ENCODE assay signal across 8 cellular contexts in genomic region chr22:31348009-31348337, GRCh38. TPM values are rescaled to one million over a fixed set of nuclear protein-coding genes. Genes with fewer than 3 reads are reported as not detected.
DNase-seq lines count a peak whose midpoint lies in the region; ATAC-seq and TF ChIP-seq lines count a peak whose summit lies in the region.
"Not testable (repeated sequence)": the region's sequence is repeated elsewhere in the genome, so short reads cannot be mapped to it uniquely, and the experiment has no call there.

No MANE protein-coding gene starts in this region.

- H3K9ac ChIP-seq in fibroblast of lung (ENCODE audit: insufficient read depth, low read length) = not testable (repeated sequence)

- peaks cover 28% of the 10 kb centered on the region for H3K4me1 ChIP-seq in CD8-positive, alpha-beta T cell (ENCODE audit: insufficient read depth, low read length)
- H3K4me1 ChIP-seq in fibroblast of lung (ENCODE audit: control insufficient read depth, extremely low read depth, insufficient read depth, low read length) = peaks cover 15% of the 10 kb centered on the region
- H3K4me1 ChIP-seq in lower lobe of right lung = peaks cover 29% of the 10 kb centered on the region
- peaks cover 25 to 35% (median 33%) of the 10 kb centered on the region in 4 donors for H3K4me1 ChIP-seq in transverse colon

- not testable (repeated sequence) for H3K79me2 ChIP-seq in fibroblast of lung (ENCODE audit: control insufficient read depth, insufficient read depth, low read length)

- H3K36me3 ChIP-seq in CD8-positive, alpha-beta T cell (ENCODE audit: insufficient read depth, low read length); brain microvascular endothelial cell (replicated peaks); fibroblast of lung (ENCODE audit: control insufficient read depth, insufficient read depth, low read length); lower lobe of right lung; transverse colon: not testable (repeated sequence)

- not testable (repeated sequence) for H3K27me3 Mint-ChIP-seq in CD8-positive, alpha-beta T cell (ENCODE audit: low read depth); activated CD4-positive, alpha-beta T cell treated with anti-CD3 and anti-CD28 coated beads, Interleukin-2, amount 10 ng/mL, durations not matched to agents 7 days and 5 days; progenitor cell of endocrine pancreas

- H3K4me2 ChIP-seq in fibroblast of lung (ENCODE audit: extremely low read depth, insufficient read depth, low read length) = peak overlapping the region; percentile 80

- peak overlapping the region; percentile 83 for H3K4me3 Mint-ChIP-seq in CD8-positive, alpha-beta T cell
- H3K4me3 Mint-ChIP-seq in activated CD4-positive, alpha-beta T cell treated with anti-CD3 and anti-CD28 coated beads, Interleukin-2, amount 10 ng/mL, durations not matched to agents 7 days and 5 days = peak overlapping the region; percentile 83
- peak overlapping the region; percentile 85 for H3K4me3 Mint-ChIP-seq in progenitor cell of endocrine pancreas (ENCODE audit: low read depth)

- peak overlapping the region; percentile 85 for H3K27ac Mint-ChIP-seq in CD8-positive, alpha-beta T cell
- H3K27ac Mint-ChIP-seq in activated CD4-positive, alpha-beta T cell treated with anti-CD3 and anti-CD28 coated beads, Interleukin-2, amount 10 ng/mL, durations not matched to agents 7 days and 5 days = peak overlapping the region; percentile 89
- H3K27ac Mint-ChIP-seq in progenitor cell of endocrine pancreas = peak overlapping the region; percentile 96

- not testable (repeated sequence) for TF ChIP-seq CTCF in CD8-positive, alpha-beta T cell (IDR thresholded peaks at IDR 0.05); LNCaP clone FGC (IDR thresholded peaks at IDR 0.05; ENCODE audit: control insufficient read depth, extremely low read depth, insufficient read depth); brain microvascular endothelial cell (IDR thresholded peaks at IDR 0.05; ENCODE audit: low read depth, low read length, missing control alignments); fibroblast of lung (conservative IDR thresholded peaks at IDR 0.05 in 1 of 2, IDR thresholded peaks at IDR 0.05 in 1 of 2; ENCODE audit: low read depth in 1 of 2, low read length in 2 of 2); lower lobe of right lung (IDR thresholded peaks at IDR 0.05); progenitor cell of endocrine pancreas (IDR thresholded peaks at IDR 0.05; ENCODE audit: unreplicated experiment); transverse colon (IDR thresholded peaks at IDR 0.05)

- not testable (repeated sequence) for H3K9me3 ChIP-seq in CD8-positive, alpha-beta T cell (ENCODE audit: low read length); fibroblast of lung (ENCODE audit: control insufficient read depth, insufficient read depth, low read depth, low read length); lower lobe of right lung; transverse colon

- peak overlapping the region; percentile 61 for H3K4me3 ChIP-seq in CD8-positive, alpha-beta T cell (ENCODE audit: low read depth, low read length)
- peak overlapping the region; percentile 58 for H3K4me3 ChIP-seq in LNCaP clone FGC (ENCODE audit: low read depth, low read length)
- peak overlapping the region; percentile 70 for H3K4me3 ChIP-seq in brain microvascular endothelial cell (ENCODE audit: low read depth, low read length)
- peak overlapping the region in 2 of 4 experiments; percentile 66 to 69 for H3K4me3 ChIP-seq in fibroblast of lung (replicated peaks in 1 of 4; ENCODE audit: control extremely low read depth in 1 of 4, insufficient read depth in 1 of 4, low read depth in 3 of 4, low read length in 4 of 4)
- peak overlapping the region; percentile 80 for H3K4me3 ChIP-seq in lower lobe of right lung
- peak overlapping the region in 3 of 4 donors; percentile 44 to 69 (median 61) for H3K4me3 ChIP-seq in transverse colon

- not testable (repeated sequence) for DNase-seq in CD8-positive, alpha-beta T cell; LNCaP clone FGC (ENCODE audit: low read depth); activated CD4-positive, alpha-beta T cell treated with anti-CD3 and anti-CD28 coated beads, Interleukin-2, amount 10 ng/mL, durations not matched to agents 7 days and 5 days; brain microvascular endothelial cell; fibroblast of lung (ENCODE audit: low read depth in 2 of 2); lower lobe of right lung; progenitor cell of endocrine pancreas (ENCODE audit: low spot score, unreplicated experiment); transverse colon

- peaks cover 30% of the 10 kb centered on the region for H3K4me1 Mint-ChIP-seq in CD8-positive, alpha-beta T cell (ENCODE audit: low read depth)
- H3K4me1 Mint-ChIP-seq in activated CD4-positive, alpha-beta T cell treated with anti-CD3 and anti-CD28 coated beads, Interleukin-2, amount 10 ng/mL, durations not matched to agents 7 days and 5 days = peaks cover 34% of the 10 kb centered on the region
- H3K4me1 Mint-ChIP-seq in progenitor cell of endocrine pancreas (ENCODE audit: low read depth) = peaks cover 26% of the 10 kb centered on the region

- TF ChIP-seq EP300 in transverse colon (IDR thresholded peaks at IDR 0.05; ENCODE audit: low read depth) = not testable (repeated sequence)

- peak overlapping the region; percentile 38 for H3K27ac ChIP-seq in CD8-positive, alpha-beta T cell (ENCODE audit: low read depth, low read length)
- H3K27ac ChIP-seq in brain microvascular endothelial cell; fibroblast of lung (ENCODE audit: insufficient read depth, low read length): not testable (repeated sequence)
- peak overlapping the region; percentile 92 for H3K27ac ChIP-seq in lower lobe of right lung
- peak overlapping the region; percentile 87 to 95 (median 91) for H3K27ac ChIP-seq in transverse colon

- peaks cover 19% of the 10 kb centered on the region for H3K36me3 Mint-ChIP-seq in CD8-positive, alpha-beta T cell
- peaks cover 20% of the 10 kb centered on the region for H3K36me3 Mint-ChIP-seq in activated CD4-positive, alpha-beta T cell treated with anti-CD3 and anti-CD28 coated beads, Interleukin-2, amount 10 ng/mL, durations not matched to agents 7 days and 5 days (ENCODE audit: low read depth)
- H3K36me3 Mint-ChIP-seq in progenitor cell of endocrine pancreas (ENCODE audit: insufficient read depth) = not testable (repeated sequence)

- not testable (repeated sequence) for TF ChIP-seq POLR2A in transverse colon (IDR thresholded peaks at IDR 0.05)

- H3K27me3 ChIP-seq in CD8-positive, alpha-beta T cell (ENCODE audit: insufficient read depth, low read length); brain microvascular endothelial cell (replicated peaks); fibroblast of lung (ENCODE audit: control insufficient read depth, insufficient read depth, low read length); lower lobe of right lung (ENCODE audit: low read depth); transverse colon: not testable (repeated sequence)

- not testable (repeated sequence) for H4K20me1 ChIP-seq in fibroblast of lung (ENCODE audit: control insufficient read depth, extremely low read depth, insufficient read depth, low read length)

- POLR2A ChIA-PET in CD8-positive, alpha-beta T cell (lab: Charles Lee) = interaction anchor here (0.7 to 6.4 kb wide), 4 partner anchors 51 to 121 kb away, joined by 3 to 122 read pairs (median 11); partner anchors contain the start of gene PIK3IP1
- POLR2A ChIA-PET in activated CD4-positive, alpha-beta T cell treated with anti-CD3 and anti-CD28 coated beads, Interleukin-2, amount 10 ng/mL, durations not matched to agents 7 days and 5 days (lab: Charles Lee) = interaction anchor here (0.6 kb wide), 1 partner anchor 404 kb away, joined by 4 read pairs; no protein-coding TSS in a partner anchor

- ATAC-seq in CD8-positive, alpha-beta T cell; lower lobe of right lung: not testable (repeated sequence)

- H3K9me3 Mint-ChIP-seq in CD8-positive, alpha-beta T cell; activated CD4-positive, alpha-beta T cell treated with anti-CD3 and anti-CD28 coated beads, Interleukin-2, amount 10 ng/mL, durations not matched to agents 7 days and 5 days; progenitor cell of endocrine pancreas (ENCODE audit: low read depth): not testable (repeated sequence)

- WGBS in transverse colon (ENCODE audit: low coverage in 1 of 2), 2 donors = 40 to 64% methylated on average over 1 to 16 of the region's 16 CpGs

- not testable (repeated sequence) for H2AFZ ChIP-seq in fibroblast of lung (ENCODE audit: low read length)

- intact Hi-C loops in CD8-positive, alpha-beta T cell (cut with DNase I, micrococcal nuclease) = loop anchor here (5.0 to 10.0 kb wide), 6 partner anchors 597 to 1766 kb away; partner anchors contain the start of genes YWHAH (in 2 of the 2), ASCC2 (in 1 of the 2), NF2 (in 1 of the 2) and NIPSNAP1 (in 1 of the 2)
- intact Hi-C loops in lower lobe of right lung (cut with DNase I); transverse colon (cut with DNase I; ENCODE audit: low total_unique reads): not testable (repeated sequence)

- CTCF ChIA-PET in CD8-positive, alpha-beta T cell (lab: Charles Lee) = interaction anchor here (1.1 kb wide), 1 partner anchor 30 kb away, joined by 3 read pairs; no protein-coding TSS in a partner anchor
- CTCF ChIA-PET in activated CD4-positive, alpha-beta T cell treated with anti-CD3 and anti-CD28 coated beads, Interleukin-2, amount 10 ng/mL, durations not matched to agents 7 days and 5 days (lab: Charles Lee) = interaction anchor here (1.0 to 3.1 kb wide), 2 partner anchors 10 to 144 kb away, joined by 3 to 18 read pairs; no protein-coding TSS in a partner anchor

- in situ Hi-C loops in brain microvascular endothelial cell (cut with HindIII; ENCODE audit: low pct_ligation_motif_present, low sequenced_read_pairs) = not testable (repeated sequence)
- in situ Hi-C loops in transverse colon (cut with MboI; ENCODE audit: low pct_ligation_motif_present in 1 of 4, low pct_unique_long_range_greater_than_20kb in 1 of 4, low sequenced_read_pairs in 3 of 4) = loop anchor here in 1 of 4 donors (25.0 kb wide), 1 partner anchor 89 kb away; no protein-coding TSS in a partner anchor

RNA-seq across cellular contexts. Expression of gene PATZ1, which starts 1.8 kb away (rescaled TPM):
- 10 to 100 TPM; 57.8 to 61.3 TPM for total RNA-seq in CD8-positive, alpha-beta T cell
- total RNA-seq in activated CD4-positive, alpha-beta T cell treated with anti-CD3 and anti-CD28 coated beads, Interleukin-2, amount 10 ng/mL, durations not matched to agents 7 days and 5 days = 10 to 100 TPM; 31.6 to 32.7 TPM
- total RNA-seq in fibroblast of lung = 14.4 and 15.9 TPM in 2 replicates
- polyA plus RNA-seq in fibroblast of lung = 6.1 and 6.7 TPM in 2 replicates
- 9.2 and 11.5 TPM in 2 replicates for polyA plus RNA-seq in fibroblast of lung (2012)
- 18.4 and 23.1 TPM in 2 replicates for polyA minus RNA-seq in fibroblast of lung (ENCODE audit: low replicate concordance)
- total RNA-seq in lower lobe of right lung = 25.8 TPM
- 88.8 and 93.6 TPM in 2 replicates for total RNA-seq in progenitor cell of endocrine pancreas
- 10 to 100 TPM in 2 of 4 donors, 1 to 10 TPM in 2; 3.6 to 12.2 (median 8.7) TPM for total RNA-seq in transverse colon

RNA-seq across cellular contexts. Expression of gene DRG1, which starts 51.4 kb away (rescaled TPM):
- 10 to 100 TPM; 55.9 to 63.3 TPM for total RNA-seq in CD8-positive, alpha-beta T cell
- total RNA-seq in activated CD4-positive, alpha-beta T cell treated with anti-CD3 and anti-CD28 coated beads, Interleukin-2, amount 10 ng/mL, durations not matched to agents 7 days and 5 days = 10 to 100 TPM; 81.0 to 83.5 TPM
- total RNA-seq in fibroblast of lung (73.2 and 78.8 TPM in 2 replicates), lower lobe of right lung (44.5 TPM), progenitor cell of endocrine pancreas (69.0 and 69.1 TPM in 2 replicates), transverse colon (10 to 100 TPM in 3 of 4 donors, 1 to 10 TPM in 1; 4.6 to 39.2 (median 26.3) TPM)
- polyA plus RNA-seq in fibroblast of lung = 76.4 and 91.9 TPM in 2 replicates
- polyA plus RNA-seq in fibroblast of lung (2012) = 58.2 and 61.0 TPM in 2 replicates
- polyA minus RNA-seq in fibroblast of lung (ENCODE audit: low replicate concordance) = 29.3 and 34.1 TPM in 2 replicates

RNA-seq across cellular contexts. Expression of gene PIK3IP1, which starts 55.7 kb away (rescaled TPM):
- 100 to 1,000 TPM; 802 to 814 TPM for total RNA-seq in CD8-positive, alpha-beta T cell
- 10 to 100 TPM; 56.0 to 63.0 TPM for total RNA-seq in activated CD4-positive, alpha-beta T cell treated with anti-CD3 and anti-CD28 coated beads, Interleukin-2, amount 10 ng/mL, durations not matched to agents 7 days and 5 days
- total RNA-seq in fibroblast of lung = 32.4 and 81.6 TPM in 2 replicates
- 18.1 and 32.1 TPM in 2 replicates for polyA plus RNA-seq in fibroblast of lung
- polyA plus RNA-seq in fibroblast of lung (2012) = 15.5 and 25.4 TPM in 2 replicates
- 6.7 and 11.5 TPM in 2 replicates for polyA minus RNA-seq in fibroblast of lung (ENCODE audit: low replicate concordance)
- 54.9 TPM for total RNA-seq in lower lobe of right lung
- total RNA-seq in progenitor cell of endocrine pancreas = 6.2 and 7.6 TPM in 2 replicates
- total RNA-seq in transverse colon = 10 to 100 TPM; 11.6 to 46.7 (median 35.2) TPM
